Comparison of ENCODE assay signal across 16 cellular contexts in genomic region chr5:8650197-8650596, GRCh38.
DNase-seq lines count a peak whose midpoint lies in the region; ATAC-seq and TF ChIP-seq lines count a peak whose summit lies in the region.
"Had no signal": no experiment of that assay in that cellular context is flagged by ENCODE, and none has a peak within 500 bp of the region (broad histone marks: within the 10 kb centered on the region; RNA-seq: fewer than 3 reads in every experiment).

No MANE protein-coding gene starts in this region.

- H3K27me3 ChIP-seq in Panc1 (ENCODE audit: control insufficient read depth, insufficient read depth, low read length) (no peaks in the 10 kb centered on the region), mesendoderm (ENCODE audit: insufficient read depth, low read length, poor library complexity) (no peaks in the 10 kb centered on the region), left lung (no peaks in the 10 kb centered on the region), ascending aorta (no peaks in the 10 kb centered on the region)

- CTCF ChIA-PET in Panc1 (lab: Charles Lee), result no interaction called here

- H3K9me3 Mint-ChIP-seq in glutamatergic neuron (ENCODE audit: unreplicated experiment), result peaks cover 1% of the 10 kb centered on the region

- H3K4me1 ChIP-seq in Panc1 (ENCODE audit: control insufficient read depth, insufficient read depth, low read length), result no peaks in the 10 kb centered on the region
- H3K4me1 ChIP-seq in mesendoderm (ENCODE audit: control insufficient read depth, low read depth, low read length), result no peaks in the 10 kb centered on the region
- H3K4me1 ChIP-seq in left lung, result no peaks in the 10 kb centered on the region
- H3K4me1 ChIP-seq in ascending aorta, result no peaks in the 10 kb centered on the region

- H3K27ac Mint-ChIP-seq in glutamatergic neuron (ENCODE audit: unreplicated experiment), result peak overlapping the region; percentile 87
- H3K27ac Mint-ChIP-seq: activated CD8-positive, alpha-beta T cell treated with anti-CD3 and anti-CD28 coated beads for 36 hours; activated T-helper 17 cell treated with anti-CD3 and anti-CD28 coated beads, Interleukin-2, amount 50 U/mL, for 72 hours had no signal

- POLR2A ChIA-PET in Panc1 (lab: Charles Lee), result no interaction called here

- no TSS peak for BruUV-seq in Panc1 (replicated peaks; lab: Mats Ljungman, UMichigan)

- WGBS in mesendoderm (ENCODE audit: extremely low coverage, insufficient coverage, low lambda C conversion rate), result no CpG with 5 or more reads among the region's 6 CpGs

- peaks cover 1% of the 10 kb centered on the region for H3K27me3 Mint-ChIP-seq in glutamatergic neuron (ENCODE audit: unreplicated experiment)
- H3K27me3 Mint-ChIP-seq: activated CD8-positive, alpha-beta T cell treated with anti-CD3 and anti-CD28 coated beads for 36 hours; activated T-helper 17 cell treated with anti-CD3 and anti-CD28 coated beads, Interleukin-2, amount 50 U/mL, for 72 hours had no signal

- H3K9me3 ChIP-seq in Panc1 (ENCODE audit: control insufficient read depth, insufficient read depth, low read depth, low read length) (no peaks in the 10 kb centered on the region), left lung (no peaks in the 10 kb centered on the region), ascending aorta (no peaks in the 10 kb centered on the region)

- in situ Hi-C loops in Panc1 (cut with HindIII; ENCODE audit: low pct_unique_long_range_greater_than_20kb, low sequenced_read_pairs), result no loop called here

- no peak overlapping the region for H2BK15ac ChIP-seq in mesendoderm (replicated peaks; ENCODE audit: low read depth)

- ATAC-seq in Panc1, result no peak
- ATAC-seq in GM19455 (IDR thresholded peaks at IDR 0.05; ENCODE audit: unreplicated experiment), result no peak
- no peak for ATAC-seq in left lung
- ATAC-seq: activated CD8-positive, alpha-beta T cell treated with anti-CD3 and anti-CD28 coated beads for 36 hours; activated T-helper 17 cell treated with anti-CD3 and anti-CD28 coated beads, Interleukin-2, amount 50 U/mL, for 72 hours had no signal

- H2AK5ac ChIP-seq in mesendoderm (ENCODE audit: low read length), result no peak overlapping the region

- H3K4me2 ChIP-seq in mesendoderm (ENCODE audit: low read length), result no peak overlapping the region

- H2BK120ac ChIP-seq in mesendoderm (ENCODE audit: low read depth, low read length), result no peak overlapping the region

- no peak overlapping the region for H3K4ac ChIP-seq in mesendoderm (ENCODE audit: low read depth, low read length)

- peaks cover 16% of the 10 kb centered on the region for H3K4me1 Mint-ChIP-seq in glutamatergic neuron (ENCODE audit: low read depth, unreplicated experiment)
- H3K4me1 Mint-ChIP-seq: activated T-helper 17 cell treated with anti-CD3 and anti-CD28 coated beads, Interleukin-2, amount 50 U/mL, for 72 hours; brain had no signal

- no peak overlapping the region for H3K56ac ChIP-seq in mesendoderm (ENCODE audit: low read length)

- H4K5ac ChIP-seq in mesendoderm (ENCODE audit: low read length), result no peak overlapping the region

- H3K4me3 Mint-ChIP-seq in glutamatergic neuron (ENCODE audit: unreplicated experiment), result no peak overlapping the region
- H3K4me3 Mint-ChIP-seq: activated CD8-positive, alpha-beta T cell treated with anti-CD3 and anti-CD28 coated beads for 36 hours; activated T-helper 17 cell treated with anti-CD3 and anti-CD28 coated beads, Interleukin-2, amount 50 U/mL, for 72 hours; brain had no signal

- no peaks in the 10 kb centered on the region for H3K79me2 ChIP-seq in mesendoderm (ENCODE audit: control insufficient read depth, insufficient read depth, low read length)

- TF ChIP-seq CTCF in Panc1 (IDR thresholded peaks at IDR 0.05), result 0 out of 2 replicates have a peak, but pooled peaks have one; percentile 12
- TF ChIP-seq CTCF in glutamatergic neuron (IDR thresholded peaks at IDR 0.05; ENCODE audit: partially characterized antibody, unreplicated experiment), result no peak
- TF ChIP-seq CTCF in left lung (IDR thresholded peaks at IDR 0.05), result no peak
- TF ChIP-seq CTCF in ascending aorta (IDR thresholded peaks at IDR 0.05), result no peak

- no peak overlapping the region for H3K18ac ChIP-seq in mesendoderm (ENCODE audit: low read length)

- intact Hi-C loops in Panc1 (cut with micrococcal nuclease; ENCODE audit: unreplicated experiment) (no loop called here), left lung (cut with DNase I) (no loop called here), ascending aorta (cut with DNase I) (no loop called here)

- no peak overlapping the region for H2BK5ac ChIP-seq in mesendoderm (ENCODE audit: low read length)

- H3K9ac ChIP-seq in mesendoderm (ENCODE audit: low read length), result no peak overlapping the region

- H3K36me3 Mint-ChIP-seq in glutamatergic neuron (ENCODE audit: unreplicated experiment), result peaks cover 5% of the 10 kb centered on the region
- H3K36me3 Mint-ChIP-seq: brain had no signal

- H3K23ac ChIP-seq in mesendoderm (ENCODE audit: low read length), result no peak overlapping the region

- H3K79me1 ChIP-seq in mesendoderm (ENCODE audit: low read length), result no peaks in the 10 kb centered on the region

- H3K36me3 ChIP-seq in Panc1 (ENCODE audit: control insufficient read depth, insufficient read depth, low read length), result no peaks in the 10 kb centered on the region
- H3K36me3 ChIP-seq in mesendoderm (ENCODE audit: control insufficient read depth, insufficient read depth, low read length), result no peaks in the 10 kb centered on the region
- no peaks in the 10 kb centered on the region for H3K36me3 ChIP-seq in left lung
- no peaks in the 10 kb centered on the region for H3K36me3 ChIP-seq in ascending aorta

- H4K8ac ChIP-seq in mesendoderm (ENCODE audit: low read depth, low read length), result no peak overlapping the region

- H3K4me3 ChIP-seq in Panc1 (ENCODE audit: low read depth in 2 of 2, low read length in 2 of 2) (no peak overlapping the region), mesendoderm (ENCODE audit: low read length) (no peak overlapping the region), left lung (no peak overlapping the region), ascending aorta (no peak overlapping the region)
- H3K4me3 ChIP-seq: skin epidermis had no signal

- DNase-seq in COR-L47 (lab: John Stamatoyannopoulos, UW), result peak; percentile 5
- DNase-seq in H4 (ENCODE audit: low spot score), result peak; percentile 33
- DNase-seq in Panc1 (ENCODE audit: low read depth, low spot score), result no peak
- no peak for DNase-seq in glutamatergic neuron
- no peak for DNase-seq in mesendoderm
- no peak for DNase-seq in left lung
- no peak for DNase-seq in ascending aorta (ENCODE audit: low spot score in 2 of 2)
- DNase-seq: activated CD8-positive, alpha-beta T cell treated with anti-CD3 and anti-CD28 coated beads for 36 hours; effector memory CD4-positive, alpha-beta T cell; NCI-H1105 treated with DMSO at 0.1 percent for 48 hours; NCI-H526 treated with DMSO at 0.1 percent for 48 hours; stimulated activated naive CD4-positive, alpha-beta T cell treated with Interleukin-2 at 50 U/mL for 16 hours had no signal

- H3K27ac ChIP-seq in Panc1 (ENCODE audit: low read length) (no peak overlapping the region), mesendoderm (ENCODE audit: low read depth, low read length) (no peak overlapping the region), left lung (no peak overlapping the region), ascending aorta (no peak overlapping the region)
- H3K27ac ChIP-seq: skin epidermis had no signal

Comparison
In these comparisons a context has a peak if more than half of its experiments do, and no peak if none do; other contexts are left out.
1. DNase-seq: peak in COR-L47 (single experiment) and H4 (single experiment); none in Panc1 (single experiment), glutamatergic neuron (single experiment), mesendoderm (single experiment), left lung (0 of 2) and ascending aorta (0 of 2).